ENCODE assay signal across 29 cellular contexts in genomic region chr14:38883127-38883526, GRCh38.
"Had no signal": no experiment of that assay in that cellular context is flagged by ENCODE, and none has a peak within 500 bp of the region (broad histone marks: within the 10 kb centered on the region; RNA-seq: fewer than 3 reads in every experiment).

No MANE protein-coding gene starts in this region.

- H3K36me3 ChIP-seq: ascending aorta, breast epithelium, cardiac muscle cell, colonic mucosa, heart left ventricle had no signal

- H3K27ac ChIP-seq: ascending aorta, breast epithelium, cardiac muscle cell, colonic mucosa, dorsolateral prefrontal cortex, heart left ventricle had no signal

- DNase-seq: activated CD4-positive, alpha-beta memory T cell treated with anti-CD3 and anti-CD28 coated beads, Interleukin-2, amount 10 ng/mL, durations not matched to agents 7 days and 5 days; activated CD4-positive, alpha-beta T cell treated with anti-CD3 and anti-CD28 coated beads for 1 hour; activated CD4-positive, alpha-beta T cell treated with anti-CD3 and anti-CD28 coated beads for 4 hours; activated CD4-positive, alpha-beta T cell treated with anti-CD3 and anti-CD28 coated beads, Interleukin-2, amount 10 ng/mL, durations not matched to agents 7 days and 5 days; activated CD4-positive, alpha-beta T cell treated with anti-CD3 and anti-CD28 coated beads, Interleukin-2, amount 50 U/mL, for 4 hours; activated CD8-positive, alpha-beta memory T cell treated with anti-CD3 and anti-CD28 coated beads, Interleukin-2, amount 50 U/mL, for 48 hours; activated gamma-delta T cell; activated naive CD4-positive, alpha-beta T cell; activated naive CD4-positive, alpha-beta T cell treated with anti-CD3 and anti-CD28 coated beads, Interleukin-2, amount 10 ng/mL, durations not matched to agents 7 days and 5 days; activated naive CD8-positive, alpha-beta T cell treated with anti-CD3 and anti-CD28 coated beads, Interleukin-2, amount 10 ng/mL, durations not matched to agents 7 days and 5 days; activated T-cell treated with anti-CD3 and anti-CD28 coated beads for 4 hours; activated T-cell treated with anti-CD3 and anti-CD28 coated beads, Interleukin-2, amount 50 U/mL, for 24 hours; activated T-cell treated with anti-CD3 and anti-CD28 coated beads, Interleukin-2, amount 50 U/mL, for 72 hours; central memory CD4-positive, alpha-beta T cell; cerebellar nuclear complex; colonic mucosa; dorsolateral prefrontal cortex; effector memory CD4-positive, alpha-beta T cell; endodermal cell; foreskin fibroblast; glutamatergic neuron; heart left ventricle; hypothalamus had no signal

- H3K27me3 ChIP-seq: ascending aorta, breast epithelium, cardiac muscle cell, colonic mucosa, dorsolateral prefrontal cortex, heart left ventricle had no signal

- H3K4me3 ChIP-seq: ascending aorta, breast epithelium, cardiac muscle cell, colonic mucosa, dorsolateral prefrontal cortex, heart left ventricle had no signal

- FAIRE-seq: frontal cortex had no signal

- H3K9me3 ChIP-seq: ascending aorta, breast epithelium, colonic mucosa, heart left ventricle had no signal

- ATAC-seq: activated naive CD4-positive, alpha-beta T cell treated with anti-CD3 and anti-CD28 coated beads, Interleukin-2, amount 50 U/mL, for 72 hours; activated T-cell treated with anti-CD3 and anti-CD28 coated beads, Interleukin-2, amount 50 U/mL, for 72 hours; esophagus mucosa; heart left ventricle had no signal

- H3K4me1 ChIP-seq: ascending aorta, breast epithelium, colonic mucosa had no signal
